ENCODE assay signal across 18 cellular contexts in genomic region chr5:112339761-112340160, GRCh38.
DNase-seq lines count a peak whose midpoint lies in the region; ATAC-seq, FAIRE-seq and TF ChIP-seq lines count a peak whose summit lies in the region.
"Had no signal": no experiment of that assay in that cellular context is flagged by ENCODE, and none has a peak within 500 bp of the region (broad histone marks: within the 10 kb centered on the region; RNA-seq: fewer than 3 reads in every experiment).

No MANE protein-coding gene starts in this region.

- TF ChIP-seq EP300 in A549 (IDR thresholded peaks at IDR 0.05) = no peak

- H3K9ac ChIP-seq in smooth muscle cell (ENCODE audit: low read depth) = no peak overlapping the region
- H3K9ac ChIP-seq: BLaER1 treated with 17β-estradiol and CSF1 and Interleukin-3, amounts not matched to agents 10 nM and 100 nM had no signal

- CTCF ChIA-PET in A549 (lab: Yijun Ruan, JAX) = no interaction called here

- no peaks in the 10 kb centered on the region for H3K4me1 Mint-ChIP-seq in activated naive CD8-positive, alpha-beta T cell treated with anti-CD3 and anti-CD28 coated beads, Interleukin-2, amount 10 ng/mL, durations not matched to agents 7 days and 5 days
- no peaks in the 10 kb centered on the region for H3K4me1 Mint-ChIP-seq in activated naive CD8-positive, alpha-beta T cell treated with anti-CD3 and anti-CD28 coated beads for 36 hours
- H3K4me1 Mint-ChIP-seq: B cell had no signal

- H3K4me3 ChIP-seq in A549 (no peak overlapping the region), smooth muscle cell (no peak overlapping the region)
- H3K4me3 ChIP-seq: BLaER1 treated with 17β-estradiol and CSF1 and Interleukin-3, amounts not matched to agents 10 nM and 100 nM had no signal

- no peaks in the 10 kb centered on the region for H3K27me3 ChIP-seq in smooth muscle cell (ENCODE audit: low read depth)
- H3K27me3 ChIP-seq: BLaER1 treated with 17β-estradiol and CSF1 and Interleukin-3, amounts not matched to agents 10 nM and 100 nM had no signal

- H3K36me3 ChIP-seq in smooth muscle cell (ENCODE audit: low read depth) = no peaks in the 10 kb centered on the region
- H3K36me3 ChIP-seq: BLaER1 treated with 17β-estradiol and CSF1 and Interleukin-3, amounts not matched to agents 10 nM and 100 nM had no signal

- TF ChIP-seq POLR2A in A549 (IDR thresholded peaks at IDR 0.05; ENCODE audit: low read length) = no peak

- H3K4me3 Mint-ChIP-seq in activated naive CD8-positive, alpha-beta T cell treated with anti-CD3 and anti-CD28 coated beads, Interleukin-2, amount 10 ng/mL, durations not matched to agents 7 days and 5 days = no peak overlapping the region
- H3K4me3 Mint-ChIP-seq in activated naive CD8-positive, alpha-beta T cell treated with anti-CD3 and anti-CD28 coated beads for 36 hours = no peak overlapping the region
- H3K4me3 Mint-ChIP-seq: B cell; CD8-positive, alpha-beta T cell; H9 had no signal

- H3K27ac Mint-ChIP-seq in activated naive CD8-positive, alpha-beta T cell treated with anti-CD3 and anti-CD28 coated beads, Interleukin-2, amount 10 ng/mL, durations not matched to agents 7 days and 5 days = peak overlapping the region; percentile 17
- H3K27ac Mint-ChIP-seq in activated naive CD8-positive, alpha-beta T cell treated with anti-CD3 and anti-CD28 coated beads for 36 hours = no peak overlapping the region
- H3K27ac Mint-ChIP-seq: B cell; CD8-positive, alpha-beta T cell; H9 had no signal

- WGBS in A549 (ENCODE audit: missing lambda C conversion rate) = 84% methylated on average over 8 of the region's 8 CpGs
- WGBS in smooth muscle cell (ENCODE audit: low lambda C conversion rate) = 95% methylated on average over 8 of the region's 8 CpGs

- no peak for TF ChIP-seq CTCF in A549 (IDR thresholded peaks at IDR 0.05)
- TF ChIP-seq CTCF in smooth muscle cell (IDR thresholded peaks at IDR 0.05; ENCODE audit: borderline replicate concordance, insufficient read depth, poor library complexity, severe bottlenecking) = no peak

- no peaks in the 10 kb centered on the region for H3K36me3 Mint-ChIP-seq in activated naive CD8-positive, alpha-beta T cell treated with anti-CD3 and anti-CD28 coated beads, Interleukin-2, amount 10 ng/mL, durations not matched to agents 7 days and 5 days
- H3K36me3 Mint-ChIP-seq in activated naive CD8-positive, alpha-beta T cell treated with anti-CD3 and anti-CD28 coated beads for 36 hours = no peaks in the 10 kb centered on the region
- H3K36me3 Mint-ChIP-seq: CD8-positive, alpha-beta T cell had no signal

- no peak for DNase-seq in activated naive CD8-positive, alpha-beta T cell treated with anti-CD3 and anti-CD28 coated beads, Interleukin-2, amount 10 ng/mL, durations not matched to agents 7 days and 5 days
- DNase-seq in activated naive CD8-positive, alpha-beta T cell treated with anti-CD3 and anti-CD28 coated beads for 36 hours = no peak
- DNase-seq in A549 (ENCODE audit: low read depth in 1 of 2, low spot score in 1 of 2) = no peak
- peak; percentile 23 for DNase-seq in RCC 7860 (ENCODE audit: low spot score)
- DNase-seq in kidney tubule cell (ENCODE audit: low spot score) = peak; percentile 83
- no peak for DNase-seq in NAMALWA (ENCODE audit: low spot score)
- no peak for DNase-seq in islet precursor cell
- DNase-seq in smooth muscle cell (lab: John Stamatoyannopoulos, UW; ENCODE audit: unreplicated experiment) = no peak
- DNase-seq: CD8-positive, alpha-beta T cell; H9 had no signal

- no peak overlapping the region for H3K27ac ChIP-seq in A549
- no peak overlapping the region for H3K27ac ChIP-seq in smooth muscle cell (ENCODE audit: low read depth)
- H3K27ac ChIP-seq: 22Rv1; BLaER1 treated with 17β-estradiol and CSF1 and Interleukin-3, amounts not matched to agents 10 nM and 100 nM had no signal

- peaks cover 8% of the 10 kb centered on the region for H3K27me3 Mint-ChIP-seq in activated naive CD8-positive, alpha-beta T cell treated with anti-CD3 and anti-CD28 coated beads, Interleukin-2, amount 10 ng/mL, durations not matched to agents 7 days and 5 days
- H3K27me3 Mint-ChIP-seq in activated naive CD8-positive, alpha-beta T cell treated with anti-CD3 and anti-CD28 coated beads for 36 hours = peaks cover 5% of the 10 kb centered on the region

- no peak overlapping the region for H2AFZ ChIP-seq in smooth muscle cell (ENCODE audit: low read depth)

- FAIRE-seq in A549 (lab: Jason Lieb, UNC) (no peak), RCC 7860 (lab: Jason Lieb, UNC) (peak; percentile 87)
- FAIRE-seq: D721Med, G401.6, GM12891, GM19239, H1 had no signal

- no peak for TF ChIP-seq RAD21 in A549 (conservative IDR thresholded peaks at IDR 0.05 in 1 of 2, IDR thresholded peaks at IDR 0.05 in 1 of 2)

- POLR2A ChIA-PET in activated naive CD8-positive, alpha-beta T cell treated with anti-CD3 and anti-CD28 coated beads, Interleukin-2, amount 10 ng/mL, durations not matched to agents 7 days and 5 days (lab: Charles Lee) = no interaction called here
- POLR2A ChIA-PET in A549 (lab: Yijun Ruan, JAX) = no interaction called here

- no peaks in the 10 kb centered on the region for H3F3A ChIP-seq in smooth muscle cell (ENCODE audit: low read depth)

- ATAC-seq in activated naive CD8-positive, alpha-beta T cell treated with anti-CD3 and anti-CD28 coated beads, Interleukin-2, amount 10 ng/mL, durations not matched to agents 7 days and 5 days (ENCODE audit: low read depth) = no peak
- ATAC-seq in A549 = no peak
- ATAC-seq: CD8-positive, alpha-beta T cell had no signal

- no peaks in the 10 kb centered on the region for H3K79me2 ChIP-seq in smooth muscle cell (ENCODE audit: low read depth)

- no peaks in the 10 kb centered on the region for H4K20me1 ChIP-seq in smooth muscle cell (ENCODE audit: low read depth)
- H4K20me1 ChIP-seq: BLaER1 treated with 17β-estradiol and CSF1 and Interleukin-3, amounts not matched to agents 10 nM and 100 nM had no signal

- no peaks in the 10 kb centered on the region for H3K9me3 ChIP-seq in A549
- H3K9me3 ChIP-seq in smooth muscle cell (replicated peaks; ENCODE audit: low read depth) = no peaks in the 10 kb centered on the region
- H3K9me3 ChIP-seq: BLaER1 treated with 17β-estradiol and CSF1 and Interleukin-3, amounts not matched to agents 10 nM and 100 nM had no signal

- no peaks in the 10 kb centered on the region for H3K9me3 Mint-ChIP-seq in activated naive CD8-positive, alpha-beta T cell treated with anti-CD3 and anti-CD28 coated beads, Interleukin-2, amount 10 ng/mL, durations not matched to agents 7 days and 5 days
- H3K9me3 Mint-ChIP-seq in activated naive CD8-positive, alpha-beta T cell treated with anti-CD3 and anti-CD28 coated beads for 36 hours = no peaks in the 10 kb centered on the region
- H3K9me3 Mint-ChIP-seq: CD8-positive, alpha-beta T cell; H9 had no signal

- H3K4me2 ChIP-seq in A549 (0 out of 3 replicates have a peak overlapping the region, but pooled peaks have one; percentile 2), smooth muscle cell (no peak overlapping the region)
- H3K4me2 ChIP-seq: BLaER1 treated with 17β-estradiol and CSF1 and Interleukin-3, amounts not matched to agents 10 nM and 100 nM had no signal

- H3K4me1 ChIP-seq in A549 = peaks cover 16% of the 10 kb centered on the region; the same call in 2 of the 3 replicates
- H3K4me1 ChIP-seq in smooth muscle cell (ENCODE audit: low read depth) = no peaks in the 10 kb centered on the region
- H3K4me1 ChIP-seq: BLaER1 treated with 17β-estradiol and CSF1 and Interleukin-3, amounts not matched to agents 10 nM and 100 nM had no signal

TF ChIP-seq in A549, 52 proteins besides CTCF, POLR2A, EP300 and RAD21 (continues in another document):
- no peak for TF ChIP-seq TP53 (CRISPR knock-in tag; IDR thresholded peaks at IDR 0.05)
- TF ChIP-seq ATOH8 (CRISPR knock-in tag; IDR thresholded peaks at IDR 0.05; ENCODE audit: low read depth) = no peak
- no peak for TF ChIP-seq NPAS2 (CRISPR knock-in tag; IDR thresholded peaks at IDR 0.05; ENCODE audit: borderline replicate concordance)
- TF ChIP-seq HDAC2 (IDR thresholded peaks at IDR 0.05) = no peak
- no peak for TF ChIP-seq REST (IDR thresholded peaks at IDR 0.05)
- no peak for TF ChIP-seq BHLHE40 (IDR thresholded peaks at IDR 0.05; ENCODE audit: low read depth, low read length)
- TF ChIP-seq GATA3 (IDR thresholded peaks at IDR 0.05; ENCODE audit: borderline replicate concordance) = no peak
- no peak for TF ChIP-seq NR3C1 (IDR thresholded peaks at IDR 0.05)
- TF ChIP-seq FOSB (CRISPR knock-in tag; IDR thresholded peaks at IDR 0.05) = no peak
- TF ChIP-seq ZSCAN20 (CRISPR knock-in tag; IDR thresholded peaks at IDR 0.05) = no peak
- TF ChIP-seq KDM1A (IDR thresholded peaks at IDR 0.05; ENCODE audit: low read depth) = no peak
- no peak for TF ChIP-seq RARB (CRISPR knock-in tag; IDR thresholded peaks at IDR 0.05)

Comparison
In these comparisons a context has a peak if more than half of its experiments do, and no peak if none do; other contexts are left out.
1. DNase-seq: peak in RCC 7860 (single experiment) and kidney tubule cell (single experiment); none in activated naive CD8-positive, alpha-beta T cell treated with anti-CD3 and anti-CD28 coated beads, Interleukin-2, amount 10 ng/mL, durations not matched to agents 7 days and 5 days (single experiment), activated naive CD8-positive, alpha-beta T cell treated with anti-CD3 and anti-CD28 coated beads for 36 hours (single experiment), A549 (0 of 2), NAMALWA (single experiment), islet precursor cell (single experiment) and smooth muscle cell (single experiment).